In the genomic region with DNA sequence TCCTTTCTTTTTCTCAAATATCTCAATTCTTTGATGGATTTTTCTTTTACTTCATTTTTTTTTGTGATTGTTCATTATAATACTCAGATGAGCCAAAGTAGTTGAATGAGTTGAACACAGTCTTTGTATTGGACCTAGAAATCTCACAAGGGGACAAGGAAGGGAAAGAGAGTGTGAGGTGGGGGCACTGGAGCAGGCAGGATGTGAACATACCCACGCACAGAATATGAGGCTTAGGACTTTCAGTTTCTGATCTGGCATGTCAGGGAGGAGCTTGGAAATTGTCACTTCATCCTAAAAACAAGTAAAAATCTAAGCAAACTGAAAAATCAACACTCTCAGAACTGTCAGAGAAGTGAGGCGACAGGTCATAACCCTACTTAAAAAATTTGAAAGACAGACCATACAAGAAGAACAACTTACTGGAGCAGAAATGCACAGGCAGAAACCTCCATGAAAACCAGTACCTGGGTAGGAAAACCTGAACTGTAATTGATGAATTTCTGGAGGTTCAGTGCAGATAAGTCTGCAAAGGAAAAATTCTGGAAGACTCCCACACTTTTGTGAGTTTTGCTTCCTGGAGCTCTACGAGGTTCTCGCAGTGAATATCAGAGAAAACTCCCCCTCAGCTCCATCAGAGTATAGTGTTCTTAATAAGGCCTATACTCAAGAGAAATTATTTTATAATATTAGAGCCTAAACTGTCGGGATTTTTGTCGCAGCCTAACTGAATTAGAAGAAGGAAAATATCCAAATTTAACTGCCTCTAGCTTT, we compare ENCODE assay signal across 1 cellular context.
TF ChIP-seq lines count a peak whose summit lies in the region.

No MANE protein-coding gene starts in this region.

TF ChIP-seq in A549, 52 proteins besides CTCF, POLR2A, EP300 and RAD21:
- no peak for TF ChIP-seq HEYL (CRISPR knock-in tag; IDR thresholded peaks at IDR 0.05)
- TF ChIP-seq, protein P1, sequence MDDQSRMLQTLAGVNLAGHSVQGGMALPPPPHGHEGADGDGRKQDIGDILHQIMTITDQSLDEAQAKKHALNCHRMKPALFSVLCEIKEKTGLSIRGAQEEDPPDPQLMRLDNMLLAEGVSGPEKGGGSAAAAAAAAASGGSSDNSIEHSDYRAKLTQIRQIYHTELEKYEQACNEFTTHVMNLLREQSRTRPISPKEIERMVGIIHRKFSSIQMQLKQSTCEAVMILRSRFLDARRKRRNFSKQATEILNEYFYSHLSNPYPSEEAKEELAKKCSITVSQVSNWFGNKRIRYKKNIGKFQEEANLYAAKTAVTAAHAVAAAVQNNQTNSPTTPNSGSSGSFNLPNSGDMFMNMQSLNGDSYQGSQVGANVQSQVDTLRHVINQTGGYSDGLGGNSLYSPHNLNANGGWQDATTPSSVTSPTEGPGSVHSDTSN (IDR thresholded peaks at IDR 0.05) = no peak
